ENCODE assay signal across 3 cellular contexts in genomic region chr2:186798604-186799003, GRCh38.
A peak's percentile ranks its signal among the peaks of the same experiment; 100 is the strongest.
TF ChIP-seq lines count a peak whose summit lies in the region.

No MANE protein-coding gene starts in this region.

TF ChIP-seq in HEK293, 187 proteins besides CTCF, POLR2A, EP300 and RAD21:
- TF ChIP-seq ZNF146 (tag by site-specific recombination; IDR thresholded peaks at IDR 0.05) = peak; percentile 69

TF ChIP-seq in K562, 482 proteins besides CTCF, POLR2A, EP300 and RAD21:
- TF ChIP-seq ZNF146 (CRISPR knock-in tag; IDR thresholded peaks at IDR 0.05; ENCODE audit: unreplicated experiment) (peak; percentile 78), RBM25 (IDR thresholded peaks at IDR 0.05; ENCODE audit: low read depth, low read length, severe bottlenecking) (peak; percentile 3)

TF ChIP-seq in HepG2, 621 proteins besides CTCF, POLR2A, EP300 and RAD21:
- 0 out of 2 replicates have a peak, but pooled peaks have one; percentile 22 for TF ChIP-seq MNT (IDR thresholded peaks at IDR 0.05)
TF ChIP-seq in HepG2: peak in this region for 1; not testable (repeated sequence) for 620.
